ENCODE assay signal across 1 cellular context in the genomic region with DNA sequence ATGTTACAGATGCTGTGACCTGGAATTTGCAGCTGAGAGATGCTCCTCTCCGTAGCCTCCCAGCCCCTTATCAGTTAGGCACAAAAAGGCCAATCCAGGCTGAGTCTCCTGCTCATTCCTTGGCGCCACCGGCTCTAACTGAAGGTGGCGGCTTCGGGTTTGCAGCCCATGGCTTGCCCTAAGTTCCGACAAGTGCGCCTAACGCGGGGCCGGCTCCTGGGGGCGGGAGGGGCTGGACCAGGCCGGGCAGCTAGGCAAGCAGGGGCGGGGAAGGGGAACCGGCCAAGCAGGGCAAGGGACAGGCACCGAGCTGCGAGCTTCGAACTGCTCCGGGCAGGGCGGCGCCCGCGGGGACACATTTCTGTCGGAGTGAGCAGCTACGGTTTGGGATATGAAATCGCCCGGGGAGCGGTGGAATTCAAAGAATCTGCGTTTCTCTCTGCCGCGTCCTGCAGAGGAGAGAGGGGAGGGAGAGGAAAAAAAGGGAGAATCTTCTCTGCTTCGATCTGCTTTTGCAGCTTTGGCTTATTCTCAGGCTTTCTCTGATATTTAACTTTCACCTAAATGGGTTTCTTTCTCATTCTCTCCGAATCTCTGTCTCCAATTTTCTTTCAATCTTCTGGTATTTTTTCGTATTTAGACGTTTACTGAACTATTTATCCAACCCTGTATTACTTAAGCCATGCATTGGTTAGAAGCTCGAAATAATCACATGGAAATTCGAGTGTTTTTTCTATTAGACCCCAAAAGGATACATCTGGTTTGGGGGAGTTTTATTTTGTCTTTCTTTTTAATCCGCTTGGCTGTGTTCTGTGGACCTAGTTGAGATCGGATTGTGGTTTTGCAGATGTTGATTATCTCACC.
A peak's percentile ranks its signal among the peaks of the same experiment; 100 is the strongest.
TF ChIP-seq lines count a peak whose summit lies in the region.

No MANE protein-coding gene starts in this region.

TF ChIP-seq in H1, 55 proteins besides CTCF, POLR2A, EP300 and RAD21:
- TF ChIP-seq RBBP5 (IDR thresholded peaks at IDR 0.05; ENCODE audit: borderline replicate concordance, low read depth, low read length) (no peak), SAP30 (IDR thresholded peaks at IDR 0.05; ENCODE audit: insufficient read depth, insufficient replicate concordance, low read length) (no peak), SUZ12 (IDR thresholded peaks at IDR 0.05; ENCODE audit: low read length) (peak; percentile 34; the same call in 1 of the 2 replicates), CTBP2 (IDR thresholded peaks at IDR 0.05; ENCODE audit: borderline replicate concordance, insufficient read depth, insufficient read length, low read length) (peak; percentile 98), MAFK (IDR thresholded peaks at IDR 0.05; ENCODE audit: low read depth, low read length) (no peak), EGR1 (IDR thresholded peaks at IDR 0.05; ENCODE audit: borderline replicate concordance, low read depth, low read length) (peak; percentile 42; the same call in 1 of the 2 replicates), NANOG (IDR thresholded peaks at IDR 0.05; ENCODE audit: insufficient read depth, low read depth, low read length, poor library complexity, severe bottlenecking) (no peak), GABPA (IDR thresholded peaks at IDR 0.05; ENCODE audit: borderline replicate concordance, insufficient read depth, low read length) (no peak), TEAD4 (IDR thresholded peaks at IDR 0.05; ENCODE audit: low read depth, low read length) (peak; percentile 93), POU5F1 (IDR thresholded peaks at IDR 0.05; ENCODE audit: low read depth, low read length) (no peak), ASH2L (IDR thresholded peaks at IDR 0.05; ENCODE audit: low read length) (no peak), CEBPB (IDR thresholded peaks at IDR 0.05; ENCODE audit: low read depth, low read length) (no peak), TBP (IDR thresholded peaks at IDR 0.05; ENCODE audit: low read depth, low read length) (peak; percentile 79), NRF1 (IDR thresholded peaks at IDR 0.05; ENCODE audit: low read depth, low read length) (no peak), BACH1 (IDR thresholded peaks at IDR 0.05; ENCODE audit: low read length) (no peak), SIX5 (IDR thresholded peaks at IDR 0.05; ENCODE audit: low read depth, low read length) (no peak), JUND (IDR thresholded peaks at IDR 0.05; ENCODE audit: low read length) (no peak), TAF7 (optimal IDR thresholded peaks at IDR 0.05; ENCODE audit: borderline replicate concordance, low read depth, low read length) (no peak), SRF (IDR thresholded peaks at IDR 0.05; ENCODE audit: low read depth, low read length) (no peak), TCF12 (IDR thresholded peaks at IDR 0.05; ENCODE audit: low read depth, low read length) (no peak), CBX8 (IDR thresholded peaks at IDR 0.05; ENCODE audit: borderline replicate concordance, low read depth, low read length) (no peak), PHF8 (conservative IDR thresholded peaks at IDR 0.05; ENCODE audit: low read depth, low read length) (no peak), SP4 (IDR thresholded peaks at IDR 0.05; ENCODE audit: low read length) (no peak), BRCA1 (IDR thresholded peaks at IDR 0.05; ENCODE audit: low read depth, low read length) (no peak), RXRA (IDR thresholded peaks at IDR 0.05; ENCODE audit: insufficient read depth, low read depth, low read length) (no peak), CHD1 (IDR thresholded peaks at IDR 0.05; ENCODE audit: low read depth, low read length) (no peak), BCL11A (IDR thresholded peaks at IDR 0.05; ENCODE audit: low read depth in 2 of 2, low read length in 2 of 2) (no peak), SP1 (IDR thresholded peaks at IDR 0.05; ENCODE audit: low read depth, low read length) (0 out of 2 replicates have a peak, but pooled peaks have one; percentile 40), RNF2 (IDR thresholded peaks at IDR 0.05; ENCODE audit: borderline replicate concordance, low read depth, low read length, missing control alignments, poor library complexity, severe bottlenecking) (peak; percentile 47), GTF2F1 (IDR thresholded peaks at IDR 0.05; ENCODE audit: borderline replicate concordance, low read depth, low read length) (no peak), CBX5 (IDR thresholded peaks at IDR 0.05; ENCODE audit: low read depth, low read length) (no peak)
- TF ChIP-seq, protein P1, sequence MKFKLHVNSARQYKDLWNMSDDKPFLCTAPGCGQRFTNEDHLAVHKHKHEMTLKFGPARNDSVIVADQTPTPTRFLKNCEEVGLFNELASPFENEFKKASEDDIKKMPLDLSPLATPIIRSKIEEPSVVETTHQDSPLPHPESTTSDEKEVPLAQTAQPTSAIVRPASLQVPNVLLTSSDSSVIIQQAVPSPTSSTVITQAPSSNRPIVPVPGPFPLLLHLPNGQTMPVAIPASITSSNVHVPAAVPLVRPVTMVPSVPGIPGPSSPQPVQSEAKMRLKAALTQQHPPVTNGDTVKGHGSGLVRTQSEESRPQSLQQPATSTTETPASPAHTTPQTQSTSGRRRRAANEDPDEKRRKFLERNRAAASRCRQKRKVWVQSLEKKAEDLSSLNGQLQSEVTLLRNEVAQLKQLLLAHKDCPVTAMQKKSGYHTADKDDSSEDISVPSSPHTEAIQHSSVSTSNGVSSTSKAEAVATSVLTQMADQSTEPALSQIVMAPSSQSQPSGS (IDR thresholded peaks at IDR 0.05; ENCODE audit: low read length) = no peak
- TF ChIP-seq, protein P2, sequence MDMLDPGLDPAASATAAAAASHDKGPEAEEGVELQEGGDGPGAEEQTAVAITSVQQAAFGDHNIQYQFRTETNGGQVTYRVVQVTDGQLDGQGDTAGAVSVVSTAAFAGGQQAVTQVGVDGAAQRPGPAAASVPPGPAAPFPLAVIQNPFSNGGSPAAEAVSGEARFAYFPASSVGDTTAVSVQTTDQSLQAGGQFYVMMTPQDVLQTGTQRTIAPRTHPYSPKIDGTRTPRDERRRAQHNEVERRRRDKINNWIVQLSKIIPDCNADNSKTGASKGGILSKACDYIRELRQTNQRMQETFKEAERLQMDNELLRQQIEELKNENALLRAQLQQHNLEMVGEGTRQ (IDR thresholded peaks at IDR 0.05; ENCODE audit: low read length) = no peak
- TF ChIP-seq, protein P3, sequence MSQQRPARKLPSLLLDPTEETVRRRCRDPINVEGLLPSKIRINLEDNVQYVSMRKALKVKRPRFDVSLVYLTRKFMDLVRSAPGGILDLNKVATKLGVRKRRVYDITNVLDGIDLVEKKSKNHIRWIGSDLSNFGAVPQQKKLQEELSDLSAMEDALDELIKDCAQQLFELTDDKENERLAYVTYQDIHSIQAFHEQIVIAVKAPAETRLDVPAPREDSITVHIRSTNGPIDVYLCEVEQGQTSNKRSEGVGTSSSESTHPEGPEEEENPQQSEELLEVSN (IDR thresholded peaks at IDR 0.05) = no peak
- TF ChIP-seq, protein P4, sequence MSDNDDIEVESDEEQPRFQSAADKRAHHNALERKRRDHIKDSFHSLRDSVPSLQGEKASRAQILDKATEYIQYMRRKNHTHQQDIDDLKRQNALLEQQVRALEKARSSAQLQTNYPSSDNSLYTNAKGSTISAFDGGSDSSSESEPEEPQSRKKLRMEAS (IDR thresholded peaks at IDR 0.05) = no peak
- TF ChIP-seq, protein P5, sequence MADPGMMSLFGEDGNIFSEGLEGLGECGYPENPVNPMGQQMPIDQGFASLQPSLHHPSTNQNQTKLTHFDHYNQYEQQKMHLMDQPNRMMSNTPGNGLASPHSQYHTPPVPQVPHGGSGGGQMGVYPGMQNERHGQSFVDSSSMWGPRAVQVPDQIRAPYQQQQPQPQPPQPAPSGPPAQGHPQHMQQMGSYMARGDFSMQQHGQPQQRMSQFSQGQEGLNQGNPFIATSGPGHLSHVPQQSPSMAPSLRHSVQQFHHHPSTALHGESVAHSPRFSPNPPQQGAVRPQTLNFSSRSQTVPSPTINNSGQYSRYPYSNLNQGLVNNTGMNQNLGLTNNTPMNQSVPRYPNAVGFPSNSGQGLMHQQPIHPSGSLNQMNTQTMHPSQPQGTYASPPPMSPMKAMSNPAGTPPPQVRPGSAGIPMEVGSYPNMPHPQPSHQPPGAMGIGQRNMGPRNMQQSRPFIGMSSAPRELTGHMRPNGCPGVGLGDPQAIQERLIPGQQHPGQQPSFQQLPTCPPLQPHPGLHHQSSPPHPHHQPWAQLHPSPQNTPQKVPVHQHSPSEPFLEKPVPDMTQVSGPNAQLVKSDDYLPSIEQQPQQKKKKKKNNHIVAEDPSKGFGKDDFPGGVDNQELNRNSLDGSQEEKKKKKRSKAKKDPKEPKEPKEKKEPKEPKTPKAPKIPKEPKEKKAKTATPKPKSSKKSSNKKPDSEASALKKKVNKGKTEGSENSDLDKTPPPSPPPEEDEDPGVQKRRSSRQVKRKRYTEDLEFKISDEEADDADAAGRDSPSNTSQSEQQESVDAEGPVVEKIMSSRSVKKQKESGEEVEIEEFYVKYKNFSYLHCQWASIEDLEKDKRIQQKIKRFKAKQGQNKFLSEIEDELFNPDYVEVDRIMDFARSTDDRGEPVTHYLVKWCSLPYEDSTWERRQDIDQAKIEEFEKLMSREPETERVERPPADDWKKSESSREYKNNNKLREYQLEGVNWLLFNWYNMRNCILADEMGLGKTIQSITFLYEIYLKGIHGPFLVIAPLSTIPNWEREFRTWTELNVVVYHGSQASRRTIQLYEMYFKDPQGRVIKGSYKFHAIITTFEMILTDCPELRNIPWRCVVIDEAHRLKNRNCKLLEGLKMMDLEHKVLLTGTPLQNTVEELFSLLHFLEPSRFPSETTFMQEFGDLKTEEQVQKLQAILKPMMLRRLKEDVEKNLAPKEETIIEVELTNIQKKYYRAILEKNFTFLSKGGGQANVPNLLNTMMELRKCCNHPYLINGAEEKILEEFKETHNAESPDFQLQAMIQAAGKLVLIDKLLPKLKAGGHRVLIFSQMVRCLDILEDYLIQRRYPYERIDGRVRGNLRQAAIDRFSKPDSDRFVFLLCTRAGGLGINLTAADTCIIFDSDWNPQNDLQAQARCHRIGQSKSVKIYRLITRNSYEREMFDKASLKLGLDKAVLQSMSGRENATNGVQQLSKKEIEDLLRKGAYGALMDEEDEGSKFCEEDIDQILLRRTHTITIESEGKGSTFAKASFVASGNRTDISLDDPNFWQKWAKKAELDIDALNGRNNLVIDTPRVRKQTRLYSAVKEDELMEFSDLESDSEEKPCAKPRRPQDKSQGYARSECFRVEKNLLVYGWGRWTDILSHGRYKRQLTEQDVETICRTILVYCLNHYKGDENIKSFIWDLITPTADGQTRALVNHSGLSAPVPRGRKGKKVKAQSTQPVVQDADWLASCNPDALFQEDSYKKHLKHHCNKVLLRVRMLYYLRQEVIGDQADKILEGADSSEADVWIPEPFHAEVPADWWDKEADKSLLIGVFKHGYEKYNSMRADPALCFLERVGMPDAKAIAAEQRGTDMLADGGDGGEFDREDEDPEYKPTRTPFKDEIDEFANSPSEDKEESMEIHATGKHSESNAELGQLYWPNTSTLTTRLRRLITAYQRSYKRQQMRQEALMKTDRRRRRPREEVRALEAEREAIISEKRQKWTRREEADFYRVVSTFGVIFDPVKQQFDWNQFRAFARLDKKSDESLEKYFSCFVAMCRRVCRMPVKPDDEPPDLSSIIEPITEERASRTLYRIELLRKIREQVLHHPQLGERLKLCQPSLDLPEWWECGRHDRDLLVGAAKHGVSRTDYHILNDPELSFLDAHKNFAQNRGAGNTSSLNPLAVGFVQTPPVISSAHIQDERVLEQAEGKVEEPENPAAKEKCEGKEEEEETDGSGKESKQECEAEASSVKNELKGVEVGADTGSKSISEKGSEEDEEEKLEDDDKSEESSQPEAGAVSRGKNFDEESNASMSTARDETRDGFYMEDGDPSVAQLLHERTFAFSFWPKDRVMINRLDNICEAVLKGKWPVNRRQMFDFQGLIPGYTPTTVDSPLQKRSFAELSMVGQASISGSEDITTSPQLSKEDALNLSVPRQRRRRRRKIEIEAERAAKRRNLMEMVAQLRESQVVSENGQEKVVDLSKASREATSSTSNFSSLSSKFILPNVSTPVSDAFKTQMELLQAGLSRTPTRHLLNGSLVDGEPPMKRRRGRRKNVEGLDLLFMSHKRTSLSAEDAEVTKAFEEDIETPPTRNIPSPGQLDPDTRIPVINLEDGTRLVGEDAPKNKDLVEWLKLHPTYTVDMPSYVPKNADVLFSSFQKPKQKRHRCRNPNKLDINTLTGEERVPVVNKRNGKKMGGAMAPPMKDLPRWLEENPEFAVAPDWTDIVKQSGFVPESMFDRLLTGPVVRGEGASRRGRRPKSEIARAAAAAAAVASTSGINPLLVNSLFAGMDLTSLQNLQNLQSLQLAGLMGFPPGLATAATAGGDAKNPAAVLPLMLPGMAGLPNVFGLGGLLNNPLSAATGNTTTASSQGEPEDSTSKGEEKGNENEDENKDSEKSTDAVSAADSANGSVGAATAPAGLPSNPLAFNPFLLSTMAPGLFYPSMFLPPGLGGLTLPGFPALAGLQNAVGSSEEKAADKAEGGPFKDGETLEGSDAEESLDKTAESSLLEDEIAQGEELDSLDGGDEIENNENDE (IDR thresholded peaks at IDR 0.05; ENCODE audit: insufficient replicate concordance, low read length) = no peak
